Comparison of ENCODE assay signal across 9 cellular contexts in the genomic region with DNA sequence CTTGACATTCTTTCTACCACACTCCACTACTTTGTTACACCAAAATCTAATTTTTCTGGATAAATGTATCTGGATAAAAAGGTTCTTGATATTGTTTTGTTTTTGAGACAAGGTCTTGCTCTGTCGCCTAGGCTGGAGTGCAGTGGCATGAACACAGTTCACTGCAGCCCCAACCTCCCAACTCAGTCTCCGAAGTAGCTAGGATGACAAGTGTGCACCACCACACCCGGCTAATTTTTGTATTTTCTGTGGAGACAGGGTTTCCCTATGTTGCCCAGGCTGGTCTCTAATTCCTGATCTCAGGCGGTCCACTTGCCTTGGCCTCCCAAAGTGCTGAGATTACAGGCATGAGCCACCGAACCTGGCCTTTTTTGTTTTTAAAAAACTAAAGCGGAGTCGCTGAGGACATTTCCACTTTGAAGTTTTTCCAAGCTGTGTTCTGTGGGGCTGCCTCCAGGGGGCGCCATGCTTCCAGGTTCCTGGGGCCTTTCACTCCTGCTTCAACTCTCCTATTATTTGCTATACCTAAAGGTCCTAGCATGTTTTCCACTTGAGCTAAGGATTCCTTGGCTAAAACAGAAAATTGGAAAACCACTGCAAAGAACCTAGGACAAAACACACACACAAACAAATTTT. TPM values are rescaled to one million over a fixed set of nuclear protein-coding genes. Genes with fewer than 3 reads are reported as not detected.
DNase-seq lines count a peak whose midpoint lies in the region; ATAC-seq and TF ChIP-seq lines count a peak whose summit lies in the region.
"Had no signal": no experiment of that assay in that cellular context is flagged by ENCODE, and none has a peak within 500 bp of the region (broad histone marks: within the 10 kb centered on the region; RNA-seq: fewer than 3 reads in every experiment).

No MANE protein-coding gene starts in this region.

- H3K9me3 Mint-ChIP-seq in activated T-helper 2 cell treated with anti-CD3 and anti-CD28 coated beads, Interferon-gamma antibody, Interleukin-2, Interleukin-4, amounts not matched to agents 10 μg/mL and 5 μg/mL and 100 μg/mL, durations not matched to agents 14 hours and 24 hours and 36 hours: no peaks in the 10 kb centered on the region

- DNase-seq in AG10803 (ENCODE audit: low read depth): no peak
- peak; percentile 29 for DNase-seq in HK-2 (ENCODE audit: unreplicated experiment)
- no peak for DNase-seq in activated T-helper 2 cell treated with anti-CD3 and anti-CD28 coated beads, Interferon-gamma antibody, Interleukin-2, Interleukin-4, amounts not matched to agents 10 μg/mL and 5 μg/mL and 100 μg/mL, durations not matched to agents 14 hours and 24 hours and 36 hours (ENCODE audit: low spot score)
- peak; percentile 32 for DNase-seq in left kidney (ENCODE audit: low read depth, low spot score)
- DNase-seq in effector CD8-positive, alpha-beta T cell (lab: John Stamatoyannopoulos, UW): no peak

- ATAC-seq in GM19035 (IDR thresholded peaks at IDR 0.05; ENCODE audit: unreplicated experiment): no peak
- no peak for ATAC-seq in HG02678 (IDR thresholded peaks at IDR 0.05; ENCODE audit: unreplicated experiment)
- no peak for ATAC-seq in HG03159 (IDR thresholded peaks at IDR 0.05; ENCODE audit: unreplicated experiment)

- intact Hi-C loops in activated T-helper 2 cell treated with anti-CD3 and anti-CD28 coated beads, Interferon-gamma antibody, Interleukin-2, Interleukin-4, amounts not matched to agents 10 μg/mL and 5 μg/mL and 100 μg/mL, durations not matched to agents 14 hours and 24 hours and 36 hours (cut with micrococcal nuclease): loop anchor here (2.0 kb wide), 2 partner anchors 45 to 101 kb away; a partner anchor contains a TSS

- peaks cover 53% of the 10 kb centered on the region for H3K4me1 Mint-ChIP-seq in activated T-helper 2 cell treated with anti-CD3 and anti-CD28 coated beads, Interferon-gamma antibody, Interleukin-2, Interleukin-4, amounts not matched to agents 10 μg/mL and 5 μg/mL and 100 μg/mL, durations not matched to agents 14 hours and 24 hours and 36 hours (ENCODE audit: low read depth)

- H3K27me3 Mint-ChIP-seq in activated T-helper 2 cell treated with anti-CD3 and anti-CD28 coated beads, Interferon-gamma antibody, Interleukin-2, Interleukin-4, amounts not matched to agents 10 μg/mL and 5 μg/mL and 100 μg/mL, durations not matched to agents 14 hours and 24 hours and 36 hours (ENCODE audit: low read depth): no peaks in the 10 kb centered on the region

- H3K27ac Mint-ChIP-seq in activated T-helper 2 cell treated with anti-CD3 and anti-CD28 coated beads, Interferon-gamma antibody, Interleukin-2, Interleukin-4, amounts not matched to agents 10 μg/mL and 5 μg/mL and 100 μg/mL, durations not matched to agents 14 hours and 24 hours and 36 hours: peak overlapping the region; percentile 82

- TF ChIP-seq CTCF in AG10803 (conservative IDR thresholded peaks at IDR 0.05; ENCODE audit: low read length): peak; percentile 49

- no peak overlapping the region for H3K4me3 Mint-ChIP-seq in activated T-helper 2 cell treated with anti-CD3 and anti-CD28 coated beads, Interferon-gamma antibody, Interleukin-2, Interleukin-4, amounts not matched to agents 10 μg/mL and 5 μg/mL and 100 μg/mL, durations not matched to agents 14 hours and 24 hours and 36 hours (ENCODE audit: low read depth)

- no peak overlapping the region for H3K4me3 ChIP-seq in AG10803 (ENCODE audit: low read length)
- H3K4me3 ChIP-seq: skin epidermis had no signal

- H3K36me3 Mint-ChIP-seq in activated T-helper 2 cell treated with anti-CD3 and anti-CD28 coated beads, Interferon-gamma antibody, Interleukin-2, Interleukin-4, amounts not matched to agents 10 μg/mL and 5 μg/mL and 100 μg/mL, durations not matched to agents 14 hours and 24 hours and 36 hours (ENCODE audit: low read depth): peaks cover 26% of the 10 kb centered on the region

RNA-seq across cellular contexts. Expression of a gene that starts 14.1 kb away (rescaled TPM):
- not detected in 2 replicates for total RNA-seq in activated T-helper 2 cell treated with anti-CD3 and anti-CD28 coated beads, Interferon-gamma antibody, Interleukin-2, Interleukin-4, amounts not matched to agents 10 μg/mL and 5 μg/mL and 100 μg/mL, durations not matched to agents 14 hours and 24 hours and 36 hours

RNA-seq across cellular contexts. Expression of a gene that starts 39.2 kb away (rescaled TPM):
- 31.9 and 33.8 TPM in 2 replicates for total RNA-seq in activated T-helper 2 cell treated with anti-CD3 and anti-CD28 coated beads, Interferon-gamma antibody, Interleukin-2, Interleukin-4, amounts not matched to agents 10 μg/mL and 5 μg/mL and 100 μg/mL, durations not matched to agents 14 hours and 24 hours and 36 hours

Comparison
In these comparisons a context has a peak if more than half of its experiments do, and no peak if none do; other contexts are left out.
1. DNase-seq: peak in HK-2 (single experiment) and left kidney (single experiment); none in AG10803 (single experiment), activated T-helper 2 cell treated with anti-CD3 and anti-CD28 coated beads, Interferon-gamma antibody, Interleukin-2, Interleukin-4, amounts not matched to agents 10 μg/mL and 5 μg/mL and 100 μg/mL, durations not matched to agents 14 hours and 24 hours and 36 hours (single experiment) and effector CD8-positive, alpha-beta T cell (single experiment).